In genomic region chr3:181633556-181633955, GRCh38 we compare ENCODE assay signal across 32 cellular contexts.
"Had no signal": no experiment of that assay in that cellular context is flagged by ENCODE, and none has a peak within 500 bp of the region (broad histone marks: within the 10 kb centered on the region; RNA-seq: fewer than 3 reads in every experiment).

No MANE protein-coding gene starts in this region.

- H3K4me1 ChIP-seq: body of pancreas, breast epithelium, Peyer's patch had no signal

- DNase-seq: activated CD4-positive, alpha-beta T cell treated with anti-CD3 and anti-CD28 coated beads, Interleukin-2, amount 10 ng/mL, durations not matched to agents 24 days and 14 days; activated CD4-positive, alpha-beta T cell treated with anti-CD3 and anti-CD28 coated beads, Interleukin-2, amount 50 U/mL, for 4 hours; activated CD8-positive, alpha-beta T cell treated with anti-CD3 and anti-CD28 coated beads for 36 hours; activated effector memory CD4-positive, alpha-beta T cell treated with anti-CD3 and anti-CD28 coated beads, Interleukin-2, amount 50 U/mL, for 16 hours; activated naive CD4-positive, alpha-beta T cell; activated naive CD4-positive, alpha-beta T cell treated with anti-CD3 and anti-CD28 coated beads, Interleukin-2, amount 50 U/mL, for 16 hours; activated naive CD8-positive, alpha-beta T cell treated with anti-CD3 and anti-CD28 coated beads for 36 hours; activated T-cell treated with anti-CD3 and anti-CD28 coated beads, Interleukin-2, amount 50 U/mL, for 1 hour; activated T-cell treated with anti-CD3 and anti-CD28 coated beads, Interleukin-2, amount 50 U/mL, for 72 hours; amygdala; body of pancreas; Karpas-422; KBM-7; NCI-H1105; NCI-H1436; NCI-H187; NCI-H2081; NCI-H2171 treated with DMSO at 0.1 percent for 48 hours; NCI-H345; NCI-H524 treated with DMSO at 0.1 percent for 48 hours; PC-3; Peyer's patch; RPMI8226; SHP77 treated with DMSO at 0.1 percent for 48 hours; T-cell; T-helper 2 cell; T-helper 9 cell; WERI-Rb-1 had no signal

- H3K27me3 ChIP-seq: body of pancreas, breast epithelium, Peyer's patch, SJSA1 had no signal

- H3K4me3 ChIP-seq: body of pancreas, breast epithelium, Peyer's patch, SJSA1 had no signal

- H3K36me3 ChIP-seq: breast epithelium, Peyer's patch, SJSA1, WERI-Rb-1 had no signal

- H3K9me3 ChIP-seq: body of pancreas, breast epithelium, Peyer's patch, SJSA1 had no signal

- ATAC-seq: activated CD8-positive, alpha-beta T cell treated with anti-CD3 and anti-CD28 coated beads for 36 hours; activated T-cell treated with anti-CD3 and anti-CD28 coated beads, Interleukin-2, amount 50 U/mL, for 72 hours; activated T-helper 17 cell treated with anti-CD3 and anti-CD28 coated beads, Interleukin-2, amount 50 U/mL, for 72 hours; body of pancreas; PC-3; SK-N-SH treated with all-trans-retinoic acid at 6 μM for 48 hours; T-cell had no signal

- H3K27ac ChIP-seq: body of pancreas, breast epithelium, Peyer's patch, SJSA1, WERI-Rb-1 had no signal
